8 cellular contexts compared by ENCODE assay signal in the genomic region with DNA sequence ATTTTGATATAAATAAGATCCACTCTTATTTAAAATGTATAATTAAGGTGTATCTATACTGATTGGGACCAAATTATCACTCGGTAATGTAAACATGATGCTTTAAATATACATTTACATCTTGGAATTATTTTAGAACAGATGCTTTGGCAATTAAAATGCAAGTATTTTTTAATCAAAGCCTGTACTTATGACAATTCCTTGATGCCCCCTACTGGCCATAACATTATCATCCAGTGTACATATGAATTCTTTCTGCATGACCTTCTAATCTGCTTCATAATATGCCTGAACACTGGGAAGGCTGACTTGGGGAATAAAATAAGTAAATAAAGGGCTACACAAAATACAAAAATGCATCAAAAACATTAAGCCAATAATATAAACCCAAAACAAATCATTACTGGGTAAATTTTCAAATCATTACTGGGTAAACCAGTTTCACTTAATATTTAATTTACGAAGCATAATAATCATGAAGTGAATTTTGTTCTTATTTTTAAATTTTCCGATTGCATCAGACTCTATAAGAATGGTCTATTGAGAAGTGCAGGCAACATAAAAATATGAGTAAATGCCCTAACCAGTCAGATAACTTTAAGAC.
DNase-seq lines count a peak whose midpoint lies in the region; ATAC-seq and TF ChIP-seq lines count a peak whose summit lies in the region.

No MANE protein-coding gene starts in this region.

- H2AFZ ChIP-seq in OCI-LY1 (ENCODE audit: low read length), result no peak overlapping the region

- H3K36me3 Mint-ChIP-seq in progenitor cell of endocrine pancreas (ENCODE audit: insufficient read depth), result no peaks in the 10 kb centered on the region
- no peaks in the 10 kb centered on the region for H3K36me3 Mint-ChIP-seq in activated naive CD8-positive, alpha-beta T cell treated with anti-CD3 and anti-CD28 coated beads for 36 hours

- no peak overlapping the region for H3K4me3 Mint-ChIP-seq in progenitor cell of endocrine pancreas (ENCODE audit: low read depth)
- H3K4me3 Mint-ChIP-seq in activated naive CD8-positive, alpha-beta T cell treated with anti-CD3 and anti-CD28 coated beads for 36 hours, result no peak overlapping the region

- H3K4me2 ChIP-seq in OCI-LY1 (ENCODE audit: low read length), result no peak overlapping the region

- no peaks in the 10 kb centered on the region for H3K27me3 Mint-ChIP-seq in progenitor cell of endocrine pancreas
- peaks cover 7% of the 10 kb centered on the region for H3K27me3 Mint-ChIP-seq in activated naive CD8-positive, alpha-beta T cell treated with anti-CD3 and anti-CD28 coated beads for 36 hours

- ATAC-seq in HG02588 (IDR thresholded peaks at IDR 0.05; ENCODE audit: unreplicated experiment), result no peak

- CTCF ChIA-PET in HEK293T (lab: Yijun Ruan, JAX), result no interaction called here

- H3K9me2 ChIP-seq in OCI-LY1 (ENCODE audit: low read depth, low read length), result no peaks in the 10 kb centered on the region

- POLR2A ChIA-PET in HEK293T (lab: Yijun Ruan, JAX), result no interaction called here

- no peaks in the 10 kb centered on the region for H3F3A ChIP-seq in OCI-LY1 (ENCODE audit: insufficient read depth, low read length)

- H3K36me3 ChIP-seq in OCI-LY1 (ENCODE audit: insufficient read depth, low read length), result no peaks in the 10 kb centered on the region

- no peak overlapping the region for H3K27ac Mint-ChIP-seq in progenitor cell of endocrine pancreas
- no peak overlapping the region for H3K27ac Mint-ChIP-seq in activated naive CD8-positive, alpha-beta T cell treated with anti-CD3 and anti-CD28 coated beads for 36 hours

- peak; percentile 34 for DNase-seq in COLO829 (ENCODE audit: low spot score)
- DNase-seq in HEK293T (ENCODE audit: extremely low spot score), result peak; percentile 16
- peak; percentile 1 for DNase-seq in epithelial cell of proximal tubule (ENCODE audit: low read depth)
- no peak for DNase-seq in progenitor cell of endocrine pancreas (ENCODE audit: low spot score, unreplicated experiment)
- DNase-seq in activated naive CD8-positive, alpha-beta T cell treated with anti-CD3 and anti-CD28 coated beads for 36 hours, result no peak
- DNase-seq in cortex of kidney (lab: John Stamatoyannopoulos, UW), result no peak

- no peaks in the 10 kb centered on the region for H3K4me1 Mint-ChIP-seq in progenitor cell of endocrine pancreas (ENCODE audit: low read depth)
- H3K4me1 Mint-ChIP-seq in activated naive CD8-positive, alpha-beta T cell treated with anti-CD3 and anti-CD28 coated beads for 36 hours, result no peaks in the 10 kb centered on the region

- peak; percentile 77 for TF ChIP-seq CTCF in OCI-LY1 (IDR thresholded peaks at IDR 0.05; ENCODE audit: low read length)
- TF ChIP-seq CTCF in epithelial cell of proximal tubule (conservative IDR thresholded peaks at IDR 0.05; ENCODE audit: low read depth, low read length), result peak; percentile 71
- peak; percentile 71 for TF ChIP-seq CTCF in progenitor cell of endocrine pancreas (IDR thresholded peaks at IDR 0.05; ENCODE audit: unreplicated experiment)

- no peaks in the 10 kb centered on the region for H3K4me1 ChIP-seq in OCI-LY1 (ENCODE audit: insufficient read depth, low read length, severe bottlenecking)

- H4K20me1 ChIP-seq in OCI-LY1 (ENCODE audit: insufficient read depth, low read length), result no peaks in the 10 kb centered on the region

- H3K9ac ChIP-seq in OCI-LY1 (ENCODE audit: low read length), result no peak overlapping the region

- H3K9me3 ChIP-seq in OCI-LY1 (ENCODE audit: low read length), result no peaks in the 10 kb centered on the region

- no peaks in the 10 kb centered on the region for H3K27me3 ChIP-seq in OCI-LY1 (ENCODE audit: insufficient read depth, low read length)

- H3K79me2 ChIP-seq in OCI-LY1 (ENCODE audit: insufficient read depth, low read length), result no peaks in the 10 kb centered on the region

- H3K9me3 Mint-ChIP-seq in progenitor cell of endocrine pancreas (ENCODE audit: low read depth), result peaks cover 7% of the 10 kb centered on the region
- H3K9me3 Mint-ChIP-seq in activated naive CD8-positive, alpha-beta T cell treated with anti-CD3 and anti-CD28 coated beads for 36 hours, result no peaks in the 10 kb centered on the region

- no peak overlapping the region for H3K27ac ChIP-seq in OCI-LY1 (ENCODE audit: low read depth, low read length, poor library complexity, severe bottlenecking)

- H3K4me3 ChIP-seq in OCI-LY1 (ENCODE audit: low read depth, low read length, poor library complexity, severe bottlenecking) (no peak overlapping the region), epithelial cell of proximal tubule (ENCODE audit: low read depth, low read length) (no peak overlapping the region)

TF ChIP-seq in HEK293T, 16 proteins besides CTCF, POLR2A, EP300 and RAD21:
- no peak for TF ChIP-seq CTBP1 (IDR thresholded peaks at IDR 0.05; ENCODE audit: borderline replicate concordance)

Comparison
In these comparisons a context has a peak if more than half of its experiments do, and no peak if none do; other contexts are left out.
1. DNase-seq: peak in COLO829 (single experiment), HEK293T (single experiment) and epithelial cell of proximal tubule (single experiment); none in progenitor cell of endocrine pancreas (single experiment), activated naive CD8-positive, alpha-beta T cell treated with anti-CD3 and anti-CD28 coated beads for 36 hours (single experiment) and cortex of kidney (single experiment).
2. Peak in every context shown above with its lines, with median percentiles within 50 percentile points of each other: CTCF ChIP-seq.